In genomic region chr19:45497791-45498190, GRCh38 we compare ENCODE assay signal across 1 cellular context.
TF ChIP-seq lines count a peak whose summit lies in the region.

No MANE protein-coding gene starts in this region.

TF ChIP-seq in HepG2, 621 proteins besides CTCF, POLR2A, EP300 and RAD21:
- no peak for TF ChIP-seq ZNF737 (CRISPR knock-in tag; IDR thresholded peaks at IDR 0.05; ENCODE audit: borderline replicate concordance)
- TF ChIP-seq CHD4 (IDR thresholded peaks at IDR 0.05; ENCODE audit: borderline replicate concordance, low read length): no peak
- TF ChIP-seq NR2F6 (IDR thresholded peaks at IDR 0.05): no peak
- no peak for TF ChIP-seq NR2F6 (CRISPR knock-in tag; IDR thresholded peaks at IDR 0.05)
- no peak for TF ChIP-seq KLF13 (CRISPR knock-in tag; IDR thresholded peaks at IDR 0.05)
- no peak for TF ChIP-seq SETDB1 (CRISPR knock-in tag; IDR thresholded peaks at IDR 0.05; ENCODE audit: borderline replicate concordance)
- no peak for TF ChIP-seq ZNF318 (CRISPR knock-in tag; IDR thresholded peaks at IDR 0.05)
- no peak for TF ChIP-seq MED8 (CRISPR knock-in tag; IDR thresholded peaks at IDR 0.05; ENCODE audit: insufficient replicate concordance)
- TF ChIP-seq SMARCE1 (IDR thresholded peaks at IDR 0.05; ENCODE audit: borderline replicate concordance): no peak
- no peak for TF ChIP-seq ZBTB43 (CRISPR knock-in tag; conservative IDR thresholded peaks at IDR 0.05)
- no peak for TF ChIP-seq ZNF816 (CRISPR knock-in tag; IDR thresholded peaks at IDR 0.05; ENCODE audit: borderline replicate concordance)
- TF ChIP-seq LBX2 (CRISPR knock-in tag; IDR thresholded peaks at IDR 0.05; ENCODE audit: borderline replicate concordance): no peak
- TF ChIP-seq NFAT5 (CRISPR knock-in tag; IDR thresholded peaks at IDR 0.05): no peak
- TF ChIP-seq ZNF18 (CRISPR knock-in tag; IDR thresholded peaks at IDR 0.05; ENCODE audit: insufficient replicate concordance): no peak
- TF ChIP-seq RBM22 (optimal IDR thresholded peaks at IDR 0.05; ENCODE audit: low read length): no peak
- no peak for TF ChIP-seq TFDP2 (CRISPR knock-in tag; IDR thresholded peaks at IDR 0.05)
